Comparison of ENCODE assay signal across 8 cellular contexts in the genomic region with DNA sequence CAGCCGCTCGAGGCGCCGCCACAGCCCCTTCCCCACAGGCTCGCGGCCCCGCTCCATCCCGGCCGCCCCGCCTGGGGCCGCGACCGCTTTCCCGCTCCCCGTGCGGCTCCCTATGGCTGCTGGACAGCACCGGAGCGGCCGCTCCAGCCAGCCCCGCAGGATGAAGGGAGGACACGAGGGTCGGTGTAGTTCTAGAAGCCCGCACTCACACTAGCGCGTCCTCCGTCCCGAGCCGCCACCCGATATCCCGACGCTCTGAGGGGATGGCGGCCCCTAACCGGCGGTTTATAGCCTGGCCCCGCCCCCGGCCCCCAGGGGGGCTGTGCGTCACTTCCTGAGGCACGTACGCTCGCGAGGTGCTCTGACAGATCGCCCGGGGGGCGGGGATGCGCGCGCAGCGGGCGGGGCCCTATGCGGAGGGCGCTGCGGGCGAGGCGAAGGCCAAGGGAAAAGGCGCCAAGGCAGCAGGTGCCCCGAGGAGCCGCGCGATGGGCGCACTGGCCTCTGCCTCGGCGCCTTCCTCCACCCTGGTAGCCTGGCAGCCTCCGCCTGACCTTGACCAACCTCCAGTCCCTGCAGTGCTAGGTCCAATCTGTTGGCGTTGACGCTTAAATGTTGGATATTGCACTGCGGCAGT. TPM values are rescaled to one million over a fixed set of nuclear protein-coding genes. Genes with fewer than 3 reads are reported as not detected.
A peak's percentile ranks its signal among the peaks of the same experiment; 100 is the strongest.
DNase-seq lines count a peak whose midpoint lies in the region; ATAC-seq and TF ChIP-seq lines count a peak whose summit lies in the region.

A gene (minus strand): TSS at position 257 of the 637 bp plus-strand sequence. CDS start 4,991 bp downstream, outside the sequence.

- H3K27ac ChIP-seq in liver (ENCODE audit: low read depth in 1 of 2, low read length in 2 of 2): peak within 1 kb of the TSS; percentile 97 to 99

- DNase-seq in CD1c-positive myeloid dendritic cell (ENCODE audit: extremely low spot score) (peak; percentile 98), NCI-H82 (lab: John Stamatoyannopoulos, UW) (peak; percentile 99), dermis blood vessel endothelial cell (peak; percentile 90)
- peak; percentile 97 to 98 for DNase-seq in activated CD4-positive, alpha-beta T cell treated with anti-CD3 and anti-CD28 coated beads, Interleukin-2, amount 50 U/mL, for 48 hours
- peak; percentile 98 for DNase-seq in stimulated activated CD4-positive, alpha-beta T cell treated with anti-CD3 and anti-CD28 coated beads, Interleukin-4, amount 100 ng/mL, for 1 hour

- H3K4me1 ChIP-seq in liver (ENCODE audit: control insufficient read depth in 4 of 4, insufficient read depth in 4 of 4, low read length in 3 of 4): peaks cover 3 to 16% (median 10%) of the 10 kb centered on the region in 4 donors

- H3K36me3 ChIP-seq in liver (ENCODE audit: control insufficient read depth in 4 of 4, insufficient read depth in 3 of 4, low read depth in 1 of 4, low read length in 3 of 4): no peaks in the 10 kb centered on the region

- H3K27me3 ChIP-seq in liver (ENCODE audit: control insufficient read depth in 4 of 4, insufficient read depth in 4 of 4, low read length in 3 of 4): no peaks in the 10 kb centered on the region

- no peaks in the 10 kb centered on the region for H3K9me3 ChIP-seq in liver (ENCODE audit: control insufficient read depth in 4 of 4, low read length in 3 of 4)

- peak within 1 kb of the TSS; percentile 86 to 96 (median 86) for H3K4me3 ChIP-seq in liver (ENCODE audit: low read depth in 1 of 3, low read length in 3 of 3)

- WGBS in liver: under 1% methylated on average over 66 of the region's 66 CpGs

- no peak for TF ChIP-seq RAD21 in liver (IDR thresholded peaks at IDR 0.05)

- ATAC-seq in GM19438 (IDR thresholded peaks at IDR 0.05; ENCODE audit: low read depth, unreplicated experiment): peak; percentile 84
- ATAC-seq in HG03571 (IDR thresholded peaks at IDR 0.05; ENCODE audit: unreplicated experiment): peak; percentile 85

- TF ChIP-seq CTCF in liver (IDR thresholded peaks at IDR 0.05; ENCODE audit: low read depth, low read length, missing input control): no peak

- H3K9ac ChIP-seq in liver (ENCODE audit: low read depth in 1 of 2, low read length in 2 of 2): peak within 1 kb of the TSS; percentile 86 to 92

TF ChIP-seq in liver, 16 proteins besides CTCF, POLR2A, EP300 and RAD21:
- TF ChIP-seq, protein P1, sequence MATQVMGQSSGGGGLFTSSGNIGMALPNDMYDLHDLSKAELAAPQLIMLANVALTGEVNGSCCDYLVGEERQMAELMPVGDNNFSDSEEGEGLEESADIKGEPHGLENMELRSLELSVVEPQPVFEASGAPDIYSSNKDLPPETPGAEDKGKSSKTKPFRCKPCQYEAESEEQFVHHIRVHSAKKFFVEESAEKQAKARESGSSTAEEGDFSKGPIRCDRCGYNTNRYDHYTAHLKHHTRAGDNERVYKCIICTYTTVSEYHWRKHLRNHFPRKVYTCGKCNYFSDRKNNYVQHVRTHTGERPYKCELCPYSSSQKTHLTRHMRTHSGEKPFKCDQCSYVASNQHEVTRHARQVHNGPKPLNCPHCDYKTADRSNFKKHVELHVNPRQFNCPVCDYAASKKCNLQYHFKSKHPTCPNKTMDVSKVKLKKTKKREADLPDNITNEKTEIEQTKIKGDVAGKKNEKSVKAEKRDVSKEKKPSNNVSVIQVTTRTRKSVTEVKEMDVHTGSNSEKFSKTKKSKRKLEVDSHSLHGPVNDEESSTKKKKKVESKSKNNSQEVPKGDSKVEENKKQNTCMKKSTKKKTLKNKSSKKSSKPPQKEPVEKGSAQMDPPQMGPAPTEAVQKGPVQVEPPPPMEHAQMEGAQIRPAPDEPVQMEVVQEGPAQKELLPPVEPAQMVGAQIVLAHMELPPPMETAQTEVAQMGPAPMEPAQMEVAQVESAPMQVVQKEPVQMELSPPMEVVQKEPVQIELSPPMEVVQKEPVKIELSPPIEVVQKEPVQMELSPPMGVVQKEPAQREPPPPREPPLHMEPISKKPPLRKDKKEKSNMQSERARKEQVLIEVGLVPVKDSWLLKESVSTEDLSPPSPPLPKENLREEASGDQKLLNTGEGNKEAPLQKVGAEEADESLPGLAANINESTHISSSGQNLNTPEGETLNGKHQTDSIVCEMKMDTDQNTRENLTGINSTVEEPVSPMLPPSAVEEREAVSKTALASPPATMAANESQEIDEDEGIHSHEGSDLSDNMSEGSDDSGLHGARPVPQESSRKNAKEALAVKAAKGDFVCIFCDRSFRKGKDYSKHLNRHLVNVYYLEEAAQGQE (IDR thresholded peaks at IDR 0.05): peak; percentile 95
- TF ChIP-seq GABPA (IDR thresholded peaks at IDR 0.05 in 1 of 2, conservative IDR thresholded peaks at IDR 0.05 in 1 of 2) (peak; percentile 62 to 89), HNF4A (conservative IDR thresholded peaks at IDR 0.05) (no peak), EGR1 (IDR thresholded peaks at IDR 0.05; ENCODE audit: low read depth in 2 of 2) (peak; percentile 62 to 97), NR2F2 (IDR thresholded peaks at IDR 0.05) (no peak), HNF4G (IDR thresholded peaks at IDR 0.05) (no peak), JUND (IDR thresholded peaks at IDR 0.05) (no peak), TAF1 (conservative IDR thresholded peaks at IDR 0.05) (peak; percentile 45), YY1 (IDR thresholded peaks at IDR 0.05) (peak; percentile 75), RXRA (IDR thresholded peaks at IDR 0.05) (no peak), SP1 (IDR thresholded peaks at IDR 0.05) (no peak), FOXA2 (IDR thresholded peaks at IDR 0.05) (no peak), FOXA1 (IDR thresholded peaks at IDR 0.05) (no peak)
- TF ChIP-seq, protein P2, sequence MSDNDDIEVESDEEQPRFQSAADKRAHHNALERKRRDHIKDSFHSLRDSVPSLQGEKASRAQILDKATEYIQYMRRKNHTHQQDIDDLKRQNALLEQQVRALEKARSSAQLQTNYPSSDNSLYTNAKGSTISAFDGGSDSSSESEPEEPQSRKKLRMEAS (IDR thresholded peaks at IDR 0.05): no peak
- TF ChIP-seq, protein P3, sequence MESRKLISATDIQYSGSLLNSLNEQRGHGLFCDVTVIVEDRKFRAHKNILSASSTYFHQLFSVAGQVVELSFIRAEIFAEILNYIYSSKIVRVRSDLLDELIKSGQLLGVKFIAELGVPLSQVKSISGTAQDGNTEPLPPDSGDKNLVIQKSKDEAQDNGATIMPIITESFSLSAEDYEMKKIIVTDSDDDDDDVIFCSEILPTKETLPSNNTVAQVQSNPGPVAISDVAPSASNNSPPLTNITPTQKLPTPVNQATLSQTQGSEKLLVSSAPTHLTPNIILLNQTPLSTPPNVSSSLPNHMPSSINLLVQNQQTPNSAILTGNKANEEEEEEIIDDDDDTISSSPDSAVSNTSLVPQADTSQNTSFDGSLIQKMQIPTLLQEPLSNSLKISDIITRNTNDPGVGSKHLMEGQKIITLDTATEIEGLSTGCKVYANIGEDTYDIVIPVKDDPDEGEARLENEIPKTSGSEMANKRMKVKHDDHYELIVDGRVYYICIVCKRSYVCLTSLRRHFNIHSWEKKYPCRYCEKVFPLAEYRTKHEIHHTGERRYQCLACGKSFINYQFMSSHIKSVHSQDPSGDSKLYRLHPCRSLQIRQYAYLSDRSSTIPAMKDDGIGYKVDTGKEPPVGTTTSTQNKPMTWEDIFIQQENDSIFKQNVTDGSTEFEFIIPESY (IDR thresholded peaks at IDR 0.05): peak; percentile 83
- TF ChIP-seq, protein P4, sequence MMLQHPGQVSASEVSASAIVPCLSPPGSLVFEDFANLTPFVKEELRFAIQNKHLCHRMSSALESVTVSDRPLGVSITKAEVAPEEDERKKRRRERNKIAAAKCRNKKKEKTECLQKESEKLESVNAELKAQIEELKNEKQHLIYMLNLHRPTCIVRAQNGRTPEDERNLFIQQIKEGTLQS (IDR thresholded peaks at IDR 0.05): no peak

RNA-seq across cellular contexts. Expression of the gene that starts here (rescaled TPM):
- total RNA-seq in dermis blood vessel endothelial cell (96.3 and 175 TPM in 2 replicates), liver (1,000 to 10,000 TPM in 1 of 2 donors, 100 to 1,000 TPM in 1; 126 to 1,250 TPM)
- 10 to 100 TPM; 19.1 to 20.7 TPM for polyA plus RNA-seq in liver

Comparison
In these comparisons a context has a peak if more than half of its experiments do, and no peak if none do; other contexts are left out.
1. Peak in every context shown above with its lines: DNase-seq, ATAC-seq, H3K4me3 ChIP-seq and H3K27ac ChIP-seq.